Comparison of ENCODE assay signal across 8 cellular contexts in the genomic region with DNA sequence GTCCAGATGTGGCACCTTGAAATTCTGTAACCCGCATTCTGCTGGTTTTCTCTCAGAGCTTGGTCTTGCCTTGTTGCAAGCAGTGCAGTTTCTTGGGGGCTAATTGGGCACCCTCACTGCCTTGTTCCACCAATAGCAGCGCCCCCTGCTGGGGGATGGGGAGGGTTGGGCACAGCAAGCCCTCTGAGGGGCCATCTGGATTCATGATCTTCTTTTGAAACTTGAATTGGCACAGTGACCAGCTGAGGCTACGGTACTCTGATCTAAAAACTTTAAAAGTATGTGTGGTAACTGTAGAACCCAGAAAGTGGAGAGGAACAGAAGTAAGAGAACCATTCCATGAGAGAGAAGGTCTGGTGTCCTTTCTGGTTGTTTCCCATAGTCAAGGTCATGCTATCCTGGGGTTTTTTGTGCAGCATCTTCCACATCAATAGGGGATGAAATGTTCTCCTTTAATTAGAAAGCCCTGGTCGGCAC.
A peak's percentile ranks its signal among the peaks of the same experiment; 100 is the strongest.
DNase-seq lines count a peak whose midpoint lies in the region; ATAC-seq, FAIRE-seq and TF ChIP-seq lines count a peak whose summit lies in the region.

No MANE protein-coding gene starts in this region.

- no peak overlapping the region for H3K27ac Mint-ChIP-seq in GM23338
- H3K27ac Mint-ChIP-seq in activated CD4-positive, alpha-beta T cell treated with anti-CD3 and anti-CD28 coated beads for 36 hours: no peak overlapping the region
- peak overlapping the region; percentile 77 to 91 for H3K27ac Mint-ChIP-seq in effector memory CD8-positive, alpha-beta T cell

- TF ChIP-seq POLR2A in A549 (IDR thresholded peaks at IDR 0.05; ENCODE audit: low read length): no peak

- H3K9me2 ChIP-seq in GM23338 (ENCODE audit: insufficient read depth): no peaks in the 10 kb centered on the region

- H3K4me3 ChIP-seq in A549 (no peak overlapping the region), GM23338 (no peak overlapping the region), osteoblast (ENCODE audit: insufficient read depth, low read length) (no peak overlapping the region)

- DNase-seq in A549 (ENCODE audit: low read depth in 1 of 2, low spot score in 1 of 2): peak; percentile 21 to 28
- peak; percentile 72 for DNase-seq in GM23338 (ENCODE audit: low spot score)
- peak; percentile 78 for DNase-seq in activated CD4-positive, alpha-beta T cell treated with anti-CD3 and anti-CD28 coated beads for 36 hours
- DNase-seq in effector memory CD8-positive, alpha-beta T cell: peak; percentile 61 to 68 (median 67)
- DNase-seq in osteoblast (ENCODE audit: insufficient read length, low spot score, missing footprints): peak; percentile 92
- DNase-seq in cerebellar cortex (ENCODE audit: low spot score): no peak
- DNase-seq in NCI-H1694 (lab: John Stamatoyannopoulos, UW): no peak

- POLR2A ChIA-PET in A549 (lab: Yijun Ruan, JAX): interaction anchor here (1.2 kb wide), 1 partner anchor 63 kb away, joined by 3 read pairs; no protein-coding TSS in a partner anchor
- POLR2A ChIA-PET in activated CD4-positive, alpha-beta T cell treated with anti-CD3 and anti-CD28 coated beads for 36 hours (lab: Charles Lee): no interaction called here

- peak; percentile 51 for TF ChIP-seq CTCF in A549 (IDR thresholded peaks at IDR 0.05)
- TF ChIP-seq CTCF in GM23338 (conservative IDR thresholded peaks at IDR 0.05; ENCODE audit: low read depth in 2 of 2): peak; percentile 74 to 87
- peak; percentile 78 for TF ChIP-seq CTCF in osteoblast (IDR thresholded peaks at IDR 0.05; ENCODE audit: extremely low read depth, low read depth, low read length)

- H2AFZ ChIP-seq in GM23338 (no peak overlapping the region), osteoblast (ENCODE audit: low read length) (no peak overlapping the region)

- H4K20me1 ChIP-seq in GM23338 (replicated peaks; ENCODE audit: insufficient read depth) (peaks cover 15% of the 10 kb centered on the region), osteoblast (ENCODE audit: insufficient read depth, low read length) (peaks cover 60% of the 10 kb centered on the region)

- ATAC-seq in A549: no peak
- ATAC-seq in GM23338: peak; percentile 83
- ATAC-seq in activated CD4-positive, alpha-beta T cell treated with anti-CD3 and anti-CD28 coated beads for 36 hours: no peak
- peak; percentile 0 for ATAC-seq in effector memory CD8-positive, alpha-beta T cell (replicated peaks)
- no peak for ATAC-seq in HG03354 (IDR thresholded peaks at IDR 0.05; ENCODE audit: poor library complexity, severe bottlenecking, unreplicated experiment)

- intact Hi-C loops in activated CD4-positive, alpha-beta T cell treated with anti-CD3 and anti-CD28 coated beads for 36 hours (cut with DNase I, micrococcal nuclease): loop anchor here in 1 of 2 experiments (2.0 kb wide), 1 partner anchor 153 kb away; no protein-coding TSS in a partner anchor

- no peak for FAIRE-seq in A549 (lab: Jason Lieb, UNC)

- CTCF ChIA-PET in A549 (lab: Yijun Ruan, JAX): interaction anchor here (0.6 to 2.1 kb wide), 11 partner anchors 8 to 153 kb away, joined by 3 to 8 read pairs (median 3); no protein-coding TSS in a partner anchor
- CTCF ChIA-PET in activated CD4-positive, alpha-beta T cell treated with anti-CD3 and anti-CD28 coated beads for 36 hours (lab: Charles Lee): interaction anchor here (1.0 to 13.1 kb wide), 9 partner anchors 9 to 115 kb away, joined by 3 to 185 read pairs (median 4); no protein-coding TSS in a partner anchor

- H3K36me3 ChIP-seq in GM23338 (ENCODE audit: insufficient read depth) (peaks cover 18% of the 10 kb centered on the region), osteoblast (ENCODE audit: insufficient read depth, low read length) (peaks cover 82% of the 10 kb centered on the region)

- H3K27ac ChIP-seq in A549 (peak overlapping the region in 1 of 2 experiments; percentile 46; a peak in 1 of 6 replicates), GM23338 (ENCODE audit: low read depth) (no peak overlapping the region), osteoblast (ENCODE audit: low read depth, low read length) (peak overlapping the region; percentile 58)

- H3K79me2 ChIP-seq in GM23338 (replicated peaks; ENCODE audit: insufficient read depth) (no peaks in the 10 kb centered on the region), osteoblast (ENCODE audit: insufficient read depth, low read length) (peaks cover 54% of the 10 kb centered on the region)

- H3K9me3 ChIP-seq in A549: no peaks in the 10 kb centered on the region
- no peaks in the 10 kb centered on the region for H3K9me3 ChIP-seq in osteoblast (ENCODE audit: low read depth, low read length)

- no peaks in the 10 kb centered on the region for H3F3A ChIP-seq in GM23338 (replicated peaks; ENCODE audit: low read depth)

- H3K4me2 ChIP-seq in A549: no peak overlapping the region
- no peak overlapping the region for H3K4me2 ChIP-seq in GM23338
- no peak overlapping the region for H3K4me2 ChIP-seq in osteoblast (ENCODE audit: insufficient read depth, low read length)

- TF ChIP-seq EP300 in A549 (IDR thresholded peaks at IDR 0.05): no peak

- H3K4me1 ChIP-seq in A549: peaks cover 49% of the 10 kb centered on the region
- no peaks in the 10 kb centered on the region for H3K4me1 ChIP-seq in GM23338 (ENCODE audit: insufficient read depth)
- H3K4me1 ChIP-seq in osteoblast (ENCODE audit: insufficient read depth, low read length): peaks cover 43% of the 10 kb centered on the region

- no peaks in the 10 kb centered on the region for H3K9me3 Mint-ChIP-seq in GM23338
- H3K9me3 Mint-ChIP-seq in activated CD4-positive, alpha-beta T cell treated with anti-CD3 and anti-CD28 coated beads for 36 hours (ENCODE audit: low read depth): no peaks in the 10 kb centered on the region
- H3K9me3 Mint-ChIP-seq in effector memory CD8-positive, alpha-beta T cell: no peaks in the 10 kb centered on the region

- H3K27me3 Mint-ChIP-seq in GM23338 (ENCODE audit: insufficient read depth, low read depth, poor library complexity): peaks cover 1% of the 10 kb centered on the region
- H3K27me3 Mint-ChIP-seq in activated CD4-positive, alpha-beta T cell treated with anti-CD3 and anti-CD28 coated beads for 36 hours: no peaks in the 10 kb centered on the region
- H3K27me3 Mint-ChIP-seq in effector memory CD8-positive, alpha-beta T cell: no peaks in the 10 kb centered on the region

- H3K4me1 Mint-ChIP-seq in GM23338: no peaks in the 10 kb centered on the region
- H3K4me1 Mint-ChIP-seq in activated CD4-positive, alpha-beta T cell treated with anti-CD3 and anti-CD28 coated beads for 36 hours: peaks cover 60% of the 10 kb centered on the region
- H3K4me1 Mint-ChIP-seq in effector memory CD8-positive, alpha-beta T cell (ENCODE audit: low read depth in 2 of 2): peaks cover 55 to 69% of the 10 kb centered on the region in 2 donors

- H3K4me3 Mint-ChIP-seq in GM23338: no peak overlapping the region
- no peak overlapping the region for H3K4me3 Mint-ChIP-seq in activated CD4-positive, alpha-beta T cell treated with anti-CD3 and anti-CD28 coated beads for 36 hours
- H3K4me3 Mint-ChIP-seq in effector memory CD8-positive, alpha-beta T cell: peak overlapping the region; percentile 64 to 73

- no peak; a peak in 1 of 5 replicates for TF ChIP-seq RAD21 in A549 (conservative IDR thresholded peaks at IDR 0.05 in 1 of 2, IDR thresholded peaks at IDR 0.05 in 1 of 2)

- no peaks in the 10 kb centered on the region for H3K27me3 ChIP-seq in GM23338 (ENCODE audit: insufficient read depth)
- no peaks in the 10 kb centered on the region for H3K27me3 ChIP-seq in osteoblast (ENCODE audit: insufficient read depth, low read length)

- peaks cover 60% of the 10 kb centered on the region for H3K36me3 Mint-ChIP-seq in GM23338 (ENCODE audit: low read depth)
- H3K36me3 Mint-ChIP-seq in activated CD4-positive, alpha-beta T cell treated with anti-CD3 and anti-CD28 coated beads for 36 hours (ENCODE audit: low read depth): peaks cover 83% of the 10 kb centered on the region
- H3K36me3 Mint-ChIP-seq in effector memory CD8-positive, alpha-beta T cell (ENCODE audit: insufficient read depth): peaks cover 93% of the 10 kb centered on the region

- WGBS in A549 (ENCODE audit: missing lambda C conversion rate): 77% methylated on average over 4 of the region's 4 CpGs

TF ChIP-seq in A549, 52 proteins besides CTCF, POLR2A, EP300 and RAD21:
- TF ChIP-seq SMC3 (IDR thresholded peaks at IDR 0.05): peak; percentile 19; the same call in 1 of the 3 replicates
- no peak for TF ChIP-seq RFX5 (IDR thresholded peaks at IDR 0.05)
- no peak for TF ChIP-seq FOSB (CRISPR knock-in tag; IDR thresholded peaks at IDR 0.05)
TF ChIP-seq in A549: peak in this region for 1.

TF ChIP-seq in GM23338, 12 proteins besides CTCF, POLR2A, EP300 and RAD21 (continues in another document):
- TF ChIP-seq EZH2 (IDR thresholded peaks at IDR 0.05; ENCODE audit: low read depth, unreplicated experiment) (no peak), JUNB (IDR thresholded peaks at IDR 0.05; ENCODE audit: unreplicated experiment) (no peak), POLR2AphosphoS5 (IDR thresholded peaks at IDR 0.05; ENCODE audit: low read depth) (no peak)
- TF ChIP-seq, protein P1, sequence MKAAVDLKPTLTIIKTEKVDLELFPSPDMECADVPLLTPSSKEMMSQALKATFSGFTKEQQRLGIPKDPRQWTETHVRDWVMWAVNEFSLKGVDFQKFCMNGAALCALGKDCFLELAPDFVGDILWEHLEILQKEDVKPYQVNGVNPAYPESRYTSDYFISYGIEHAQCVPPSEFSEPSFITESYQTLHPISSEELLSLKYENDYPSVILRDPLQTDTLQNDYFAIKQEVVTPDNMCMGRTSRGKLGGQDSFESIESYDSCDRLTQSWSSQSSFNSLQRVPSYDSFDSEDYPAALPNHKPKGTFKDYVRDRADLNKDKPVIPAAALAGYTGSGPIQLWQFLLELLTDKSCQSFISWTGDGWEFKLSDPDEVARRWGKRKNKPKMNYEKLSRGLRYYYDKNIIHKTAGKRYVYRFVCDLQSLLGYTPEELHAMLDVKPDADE (IDR thresholded peaks at IDR 0.05): no peak

Comparison
In these comparisons a context has a peak if more than half of its experiments do, and no peak if none do; other contexts are left out.
1. ATAC-seq: peak in GM23338 (single experiment) and effector memory CD8-positive, alpha-beta T cell (single experiment); none in A549 (0 of 2), activated CD4-positive, alpha-beta T cell treated with anti-CD3 and anti-CD28 coated beads for 36 hours (single experiment) and HG03354 (single experiment).
2. DNase-seq: peak in A549 (2 of 2), GM23338 (single experiment), activated CD4-positive, alpha-beta T cell treated with anti-CD3 and anti-CD28 coated beads for 36 hours (single experiment), effector memory CD8-positive, alpha-beta T cell (3 of 3) and osteoblast (single experiment); none in cerebellar cortex (single experiment) and NCI-H1694 (single experiment).
3. H3K27ac Mint-ChIP-seq: peak in effector memory CD8-positive, alpha-beta T cell (2 of 2); none in GM23338 (single experiment) and activated CD4-positive, alpha-beta T cell treated with anti-CD3 and anti-CD28 coated beads for 36 hours (single experiment).
4. H3K4me3 Mint-ChIP-seq: peak in effector memory CD8-positive, alpha-beta T cell (2 of 2); none in GM23338 (single experiment) and activated CD4-positive, alpha-beta T cell treated with anti-CD3 and anti-CD28 coated beads for 36 hours (single experiment).
5. Peak in every context shown above with its lines, with median percentiles within 50 percentile points of each other: CTCF ChIP-seq.